Comparison of ENCODE assay signal across 24 cellular contexts in the genomic region with DNA sequence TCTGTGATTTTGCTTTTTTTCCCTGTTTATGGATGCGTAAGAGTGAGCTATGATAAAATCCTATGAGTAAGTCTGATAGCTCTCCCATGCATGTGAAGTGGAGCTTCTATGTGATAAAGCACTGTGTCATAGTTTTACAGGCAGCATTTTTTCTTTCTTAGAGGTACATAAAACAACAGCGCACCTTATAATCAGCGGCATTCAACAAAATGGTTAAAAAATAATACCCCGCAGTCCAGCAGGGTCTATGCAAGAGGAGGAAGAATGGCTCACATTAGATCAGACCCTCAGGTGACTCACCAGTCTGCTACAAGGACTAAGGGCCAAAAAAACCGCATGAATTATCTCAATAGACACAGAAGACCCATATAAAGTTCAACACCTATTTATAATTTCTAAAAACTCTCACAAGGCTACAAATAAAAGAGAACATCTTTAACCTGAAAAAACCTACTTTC. TPM values are rescaled to one million over a fixed set of nuclear protein-coding genes. Genes with fewer than 3 reads are reported as not detected.
"Had no signal": no experiment of that assay in that cellular context is flagged by ENCODE, and none has a peak within 500 bp of the region (broad histone marks: within the 10 kb centered on the region; RNA-seq: fewer than 3 reads in every experiment).

No MANE protein-coding gene starts in this region.

- H3K4me3 ChIP-seq: PC-9, SK-N-MC had no signal

- H3K4me3 Mint-ChIP-seq: activated naive CD4-positive, alpha-beta T cell treated with anti-CD3 and anti-CD28 coated beads for 36 hours; activated naive CD8-positive, alpha-beta T cell; activated T-helper 17 cell treated with anti-CD3 and anti-CD28 coated beads, Interleukin-2, amount 50 U/mL, for 72 hours; T-cell; WTC11 had no signal

- H3K36me3 Mint-ChIP-seq: activated naive CD8-positive, alpha-beta T cell; T-cell; WTC11 had no signal

- H3K4me1 Mint-ChIP-seq: activated T-helper 17 cell treated with anti-CD3 and anti-CD28 coated beads, Interleukin-2, amount 50 U/mL, for 72 hours; WTC11 had no signal

- H3K4me2 ChIP-seq: PC-9 had no signal

- H3K9me3 Mint-ChIP-seq: activated naive CD4-positive, alpha-beta T cell treated with anti-CD3 and anti-CD28 coated beads for 36 hours; activated T-helper 17 cell treated with anti-CD3 and anti-CD28 coated beads, Interleukin-2, amount 50 U/mL, for 72 hours; T-cell; WTC11 had no signal

- H3K27ac Mint-ChIP-seq: activated naive CD4-positive, alpha-beta T cell treated with anti-CD3 and anti-CD28 coated beads for 36 hours; activated naive CD8-positive, alpha-beta T cell; activated T-helper 17 cell treated with anti-CD3 and anti-CD28 coated beads, Interleukin-2, amount 50 U/mL, for 72 hours; T-cell; WTC11 had no signal

- DNase-seq: activated CD4-positive, alpha-beta T cell treated with anti-CD3 and anti-CD28 coated beads for 48 hours; activated CD4-positive, alpha-beta T cell treated with anti-CD3 and anti-CD28 coated beads, Interleukin-2, amount 50 U/mL, for 48 hours; activated CD4-positive, CD25-positive, alpha-beta regulatory T cell treated with anti-CD3 and anti-CD28 coated beads, Interleukin-2, amount 50 U/mL, for 72 hours; activated gamma-delta T cell; activated naive CD4-positive, alpha-beta T cell treated with anti-CD3 and anti-CD28 coated beads for 36 hours; activated T-cell treated with anti-CD3 and anti-CD28 coated beads, Interleukin-2, amount 50 U/mL, for 48 hours; cerebellar nuclear complex; Kasumi-1; KBM-7; NCI-H1048; NCI-H1930; NCI-H2171; NCI-H345; NCI-H510A; NCI-H526 treated with DMSO at 0.1 percent for 48 hours; PC-9; RPMI8226; T-cell had no signal

- H3K27ac ChIP-seq: PC-9, SK-N-MC had no signal

RNA-seq across cellular contexts. Expression of a gene that starts 33.0 kb away (rescaled TPM):
- total RNA-seq: PC-9, Right ventricle myocardium inferior, T-cell had no signal

RNA-seq across cellular contexts. Expression of a gene that starts 58.0 kb away (rescaled TPM):
- total RNA-seq: activated naive CD4-positive, alpha-beta T cell treated with anti-CD3 and anti-CD28 coated beads for 36 hours; activated T-helper 17 cell treated with anti-CD3 and anti-CD28 coated beads, Interleukin-2, amount 50 U/mL, for 72 hours; PC-9; T-cell; T-helper 2 cell treated with Interferon-gamma antibody and Interleukin-4, amounts not matched to agents 100 ng/mL and 5 ng/mL, for 36 hours; WTC11 had no signal
